ENCODE assay signal across 1 cellular context in the genomic region with DNA sequence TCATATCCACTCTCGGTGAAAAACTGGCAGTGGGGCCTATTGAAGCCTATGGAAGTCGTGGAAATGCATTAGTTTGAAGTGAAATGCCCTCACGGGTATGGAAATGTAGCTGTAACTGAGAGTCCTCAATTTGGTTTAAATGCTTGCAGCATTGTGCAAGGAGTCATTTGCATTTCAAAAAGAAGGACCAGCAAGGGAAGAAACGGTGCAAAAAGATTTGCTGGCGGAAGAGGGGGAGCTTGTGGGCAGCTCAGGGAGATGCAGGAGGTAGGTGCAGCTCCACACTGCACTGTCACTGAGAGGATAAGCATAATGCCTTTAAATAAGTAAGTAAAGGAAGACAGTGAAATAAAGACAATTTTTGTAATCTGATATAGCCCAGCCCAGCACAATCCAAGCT.
TF ChIP-seq lines count a peak whose summit lies in the region.

No MANE protein-coding gene starts in this region.

TF ChIP-seq in GM23338, 12 proteins besides CTCF, POLR2A, EP300 and RAD21 (continued from another document):
- TF ChIP-seq ZNF462 (CRISPR knock-in tag; IDR thresholded peaks at IDR 0.05) (no peak), STAT1 (IDR thresholded peaks at IDR 0.05; ENCODE audit: unreplicated experiment) (no peak)
TF ChIP-seq in GM23338: peak in this region for 0.
